In genomic region chr4:128854433-128854832, GRCh38 we compare ENCODE assay signal across 9 cellular contexts. TPM values are rescaled to one million over a fixed set of nuclear protein-coding genes. Genes with fewer than 3 reads are reported as not detected.
A peak's percentile ranks its signal among the peaks of the same experiment; 100 is the strongest.
DNase-seq lines count a peak whose midpoint lies in the region; ATAC-seq lines count a peak whose summit lies in the region.
"Had no signal": no experiment of that assay in that cellular context is flagged by ENCODE, and none has a peak within 500 bp of the region (broad histone marks: within the 10 kb centered on the region; RNA-seq: fewer than 3 reads in every experiment).

No MANE protein-coding gene starts in this region.

- POLR2A ChIA-PET in T-cell (lab: Charles Lee) = interaction anchor here (0.6 to 1.5 kb wide), 3 partner anchors 43 to 291 kb away, joined by 3 to 5 read pairs (median 3); no protein-coding TSS in a partner anchor
- POLR2A ChIA-PET in naive thymus-derived CD4-positive, alpha-beta T cell (lab: Charles Lee) = no interaction called here

- CTCF ChIA-PET in T-cell (lab: Charles Lee) = interaction anchor here (0.7 to 1.7 kb wide), 7 partner anchors 9 to 400 kb away, joined by 3 to 9 read pairs (median 4); partner anchors contain the start of gene JADE1 (in 1 of the 2)
- CTCF ChIA-PET in naive thymus-derived CD4-positive, alpha-beta T cell (lab: Charles Lee) = interaction anchor here (1.0 kb wide), 1 partner anchor 280 kb away, joined by 4 read pairs; no protein-coding TSS in a partner anchor

- ATAC-seq in GM18867 (IDR thresholded peaks at IDR 0.05; ENCODE audit: unreplicated experiment) (peak; percentile 95), HG02642 (IDR thresholded peaks at IDR 0.05; ENCODE audit: poor library complexity, unreplicated experiment) (peak; percentile 47), T-cell (replicated peaks in 1 of 4) (peak; percentile 81 to 92 (median 86)), GM18517 (IDR thresholded peaks at IDR 0.05; ENCODE audit: unreplicated experiment) (no peak)
- ATAC-seq in naive thymus-derived CD4-positive, alpha-beta T cell = peak; percentile 86

- intact Hi-C loops in naive thymus-derived CD4-positive, alpha-beta T cell (cut with micrococcal nuclease) = loop anchor here (1.0 to 2.0 kb wide), 2 partner anchors 8 to 46 kb away; partner anchors contain the start of gene JADE1 (in 1 of the 2)

- H3K36me3 ChIP-seq in naive thymus-derived CD4-positive, alpha-beta T cell (ENCODE audit: control insufficient read depth in 2 of 3, insufficient read depth in 3 of 3, low read length in 3 of 3) = peaks cover 24 to 88% (median 27%) of the 10 kb centered on the region in 3 experiments

- H3K36me3 Mint-ChIP-seq in T-cell = peaks cover 69% of the 10 kb centered on the region
- H3K36me3 Mint-ChIP-seq in naive thymus-derived CD4-positive, alpha-beta T cell = peaks cover 8 to 66% (median 36%) of the 10 kb centered on the region in 5 donors

- H3K27ac ChIP-seq in naive thymus-derived CD4-positive, alpha-beta T cell (ENCODE audit: low read depth, low read length) = peak overlapping the region; percentile 27

- peaks cover 16 to 18% of the 10 kb centered on the region in 2 donors for H3K4me1 ChIP-seq in naive thymus-derived CD4-positive, alpha-beta T cell (ENCODE audit: control insufficient read depth in 2 of 2, insufficient read depth in 2 of 2, low read length in 2 of 2)

- peak overlapping the region in 1 of 3 donors; percentile 35 for H3K4me3 Mint-ChIP-seq in T-cell
- H3K4me3 Mint-ChIP-seq in naive thymus-derived CD4-positive, alpha-beta T cell = peak overlapping the region in 9 of 10 donors; percentile 23 to 71 (median 52)

- DNase-seq in T-cell (peak in 14 of 34 experiments; percentile 7 to 43 (median 22)), NCI-H510A (lab: John Stamatoyannopoulos, UW) (no peak), ureter (ENCODE audit: low spot score) (no peak), SHP77 treated with DMSO at 0.1 percent for 48 hours (lab: John Stamatoyannopoulos, UW) (no peak)
- DNase-seq in naive thymus-derived CD4-positive, alpha-beta T cell = peak in 6 of 9 donors; percentile 21 to 58 (median 31)
- DNase-seq: stimulated activated CD4-positive, alpha-beta T cell treated with anti-CD3 and anti-CD28 coated beads, Interleukin-4, amount 100 ng/mL, for 1 hour had no signal

- H3K4me1 Mint-ChIP-seq in T-cell = peaks cover 25 to 32% (median 31%) of the 10 kb centered on the region in 3 donors
- H3K4me1 Mint-ChIP-seq in naive thymus-derived CD4-positive, alpha-beta T cell = peaks cover 17 to 46% (median 38%) of the 10 kb centered on the region in 7 donors

- no peaks in the 10 kb centered on the region for H3K27me3 Mint-ChIP-seq in T-cell
- no peaks in the 10 kb centered on the region for H3K27me3 Mint-ChIP-seq in naive thymus-derived CD4-positive, alpha-beta T cell

- H3K27ac Mint-ChIP-seq in T-cell = peak overlapping the region; percentile 79 to 87
- peak overlapping the region; percentile 61 to 94 (median 81) for H3K27ac Mint-ChIP-seq in naive thymus-derived CD4-positive, alpha-beta T cell

- no peaks in the 10 kb centered on the region for H3K27me3 ChIP-seq in naive thymus-derived CD4-positive, alpha-beta T cell (ENCODE audit: control insufficient read depth in 2 of 2, insufficient read depth in 2 of 2, low read length in 2 of 2)

- no peaks in the 10 kb centered on the region for H3K9me3 ChIP-seq in naive thymus-derived CD4-positive, alpha-beta T cell (ENCODE audit: control insufficient read depth in 2 of 3, low read length in 3 of 3)

- H3K4me3 ChIP-seq in naive thymus-derived CD4-positive, alpha-beta T cell (ENCODE audit: low read length) = no peak overlapping the region

- H3K9me3 Mint-ChIP-seq in T-cell = no peaks in the 10 kb centered on the region
- no peaks in the 10 kb centered on the region for H3K9me3 Mint-ChIP-seq in naive thymus-derived CD4-positive, alpha-beta T cell

RNA-seq across cellular contexts. Expression of gene JADE1, which starts 44.9 kb away (rescaled TPM):
- total RNA-seq in T-cell = 10 to 100 TPM; 51.3 to 63.0 (median 56.6) TPM
- 10 to 100 TPM; 35.4 to 79.5 (median 62.2) TPM for total RNA-seq in naive thymus-derived CD4-positive, alpha-beta T cell
- polyA plus RNA-seq in naive thymus-derived CD4-positive, alpha-beta T cell = 10 to 100 TPM; 34.5 to 55.8 TPM
- total RNA-seq in ureter = 56.8 TPM

Comparison
In these comparisons a context has a peak if more than half of its experiments do, and no peak if none do; other contexts are left out.
1. DNase-seq: peak in naive thymus-derived CD4-positive, alpha-beta T cell (6 of 9); none in NCI-H510A (single experiment), ureter (single experiment) and SHP77 treated with DMSO at 0.1 percent for 48 hours (single experiment).